8 cellular contexts compared by ENCODE assay signal in genomic region chr11:124070906-124071621, GRCh38. TPM values are rescaled to one million over a fixed set of nuclear protein-coding genes. Genes with fewer than 3 reads are reported as not detected.
DNase-seq lines count a peak whose midpoint lies in the region; ATAC-seq and TF ChIP-seq lines count a peak whose summit lies in the region.

No MANE protein-coding gene starts in this region.

- CTCF ChIA-PET in IMR-90 (lab: Yijun Ruan, JAX) = interaction anchor here (0.5 to 2.2 kb wide), 13 partner anchors 10 to 573 kb away, joined by 3 to 9 read pairs (median 4); partner anchors contain the start of genes OR8G1 and VWA5A

- no peak overlapping the region for H3K27ac ChIP-seq in IMR-90 (ENCODE audit: insufficient read depth, low read length)
- H3K27ac ChIP-seq in SJCRH30 = no peak overlapping the region

- H3K9me3 ChIP-seq in IMR-90 (ENCODE audit: control insufficient read depth, insufficient read depth, low read length) (no peaks in the 10 kb centered on the region), SJCRH30 (replicated peaks) (no peaks in the 10 kb centered on the region)

- H3K4me3 ChIP-seq in IMR-90 (ENCODE audit: insufficient read depth, low read depth, low read length) (no peak overlapping the region), SJCRH30 (no peak overlapping the region)

- H4K8ac ChIP-seq in IMR-90 (ENCODE audit: low read depth in 2 of 2, low read length in 2 of 2) = no peak overlapping the region

- H2BK20ac ChIP-seq in IMR-90 (ENCODE audit: low read depth, low read length) = no peak overlapping the region

- H2BK5ac ChIP-seq in IMR-90 (ENCODE audit: low read depth, low read length, poor library complexity, severe bottlenecking) = no peak overlapping the region

- H3K36me3 ChIP-seq in IMR-90 (ENCODE audit: control insufficient read depth, insufficient read depth, low read length) (no peaks in the 10 kb centered on the region), SJCRH30 (no peaks in the 10 kb centered on the region)

- no peak overlapping the region for H2BK15ac ChIP-seq in IMR-90 (ENCODE audit: low read depth, low read length)

- no peak overlapping the region for H4K5ac ChIP-seq in IMR-90 (ENCODE audit: low read depth, low read length)

- dilution Hi-C loops in IMR-90 (cut with HindIII; ENCODE audit: low sequenced_read_pairs, unreplicated experiment) = no loop called here

- no peak overlapping the region for H3K18ac ChIP-seq in IMR-90 (ENCODE audit: low read depth, low read length)

- peaks cover 14% of the 10 kb centered on the region for H3K27me3 ChIP-seq in IMR-90 (ENCODE audit: control insufficient read depth, insufficient read depth, low read length)
- no peaks in the 10 kb centered on the region for H3K27me3 ChIP-seq in SJCRH30

- H4K20me1 ChIP-seq in IMR-90 (ENCODE audit: insufficient read depth, low read length) = no peaks in the 10 kb centered on the region

- in situ Hi-C loops in IMR-90 (cut with MboI; ENCODE audit: low sequenced_read_pairs) = loop anchor here (5.0 to 25.0 kb wide), 3 partner anchors 126 to 516 kb away; partner anchors contain the start of gene OR8D1

- no peaks in the 10 kb centered on the region for H3K4me1 ChIP-seq in IMR-90 (ENCODE audit: control insufficient read depth, insufficient read depth, low read length)
- no peaks in the 10 kb centered on the region for H3K4me1 ChIP-seq in SJCRH30

- DNase-seq in EL = peak; percentile 61
- peak; percentile 78 for DNase-seq in IMR-90
- DNase-seq in SJCRH30 = peak; percentile 46 to 80
- DNase-seq in activated naive CD4-positive, alpha-beta T cell treated with Interleukin-2 at 50 U/mL for 16 hours = peak; percentile 65
- DNase-seq in glomerular visceral epithelial cell (ENCODE audit: extremely low spot score) = peak; percentile 67
- DNase-seq in renal cortical epithelial cell (ENCODE audit: low read depth) = peak; percentile 74
- no peak for DNase-seq in NCI-H187 (lab: John Stamatoyannopoulos, UW)

- no peak overlapping the region for H3K23ac ChIP-seq in IMR-90 (ENCODE audit: low read depth, low read length)

- H3K79me1 ChIP-seq in IMR-90 (ENCODE audit: low read depth in 1 of 2, low read length in 2 of 2) = no peaks in the 10 kb centered on the region

- no peak overlapping the region for H2AFZ ChIP-seq in IMR-90 (replicated peaks; ENCODE audit: low read length, poor library complexity)

- H4K91ac ChIP-seq in IMR-90 (ENCODE audit: insufficient read depth, low read depth, low read length) = no peak overlapping the region

- peak; percentile 71 for TF ChIP-seq RAD21 in IMR-90 (IDR thresholded peaks at IDR 0.05; ENCODE audit: low read length)

- no peak overlapping the region for H3K9ac ChIP-seq in IMR-90 (ENCODE audit: low read depth, low read length)

- H3K9me1 ChIP-seq in IMR-90 (ENCODE audit: insufficient read depth, low read length) = no peaks in the 10 kb centered on the region

- no peak overlapping the region for H3K4ac ChIP-seq in IMR-90 (ENCODE audit: low read depth, low read length)

- TF ChIP-seq CTCF in IMR-90 (conservative IDR thresholded peaks at IDR 0.05; ENCODE audit: low read depth, low read length) = peak; percentile 75

- POLR2A ChIA-PET in IMR-90 (lab: Charles Lee; ENCODE audit: unreplicated experiment) = interaction anchor here (1.0 kb wide), 1 partner anchor 44 kb away, joined by 3 read pairs; the partner anchor contains the start of gene VWA5A

- no peak overlapping the region for H2AK5ac ChIP-seq in IMR-90 (ENCODE audit: low read depth, low read length)

- no CpG with 5 or more reads among the region's 8 CpGs for WGBS in IMR-90 (ENCODE audit: extremely low coverage in 2 of 2, insufficient read length in 1 of 2), 2 experiments

- H3K56ac ChIP-seq in IMR-90 (ENCODE audit: extremely low read depth, insufficient read depth, low read length) = no peak overlapping the region

- ATAC-seq in GM21576 (IDR thresholded peaks at IDR 0.05; ENCODE audit: unreplicated experiment) (peak; percentile 86), IMR-90 (ENCODE audit: low read depth) (peak; percentile 50; the same call in 1 of the 2 replicates)

- no peak overlapping the region for H3K4me2 ChIP-seq in IMR-90 (ENCODE audit: low read depth, low read length)

- H2BK120ac ChIP-seq in IMR-90 (ENCODE audit: low read depth, low read length) = no peak overlapping the region

- H3K14ac ChIP-seq in IMR-90 (replicated peaks; ENCODE audit: low read depth, low read length) = no peak overlapping the region

- intact Hi-C loops in IMR-90 (cut with micrococcal nuclease) = loop anchor here (1.0 to 10.0 kb wide), 5 partner anchors 124 to 794 kb away; partner anchors contain the start of gene ROBO3

- no TSS peak for BruUV-seq in IMR-90 (replicated peaks; lab: Mats Ljungman, UMichigan)

- TF ChIP-seq POLR2A in IMR-90 (IDR thresholded peaks at IDR 0.05; ENCODE audit: low read depth, low read length) = no peak

- no peak overlapping the region for H2AK9ac ChIP-seq in IMR-90 (replicated peaks; ENCODE audit: low read depth, low read length, poor library complexity)

TF ChIP-seq in IMR-90, 13 proteins besides CTCF, POLR2A, EP300 and RAD21:
- TF ChIP-seq BHLHE40 (IDR thresholded peaks at IDR 0.05; ENCODE audit: low read depth, low read length) (no peak), SMC3 (IDR thresholded peaks at IDR 0.05; ENCODE audit: low read depth, low read length) (peak; percentile 67), USF2 (IDR thresholded peaks at IDR 0.05; ENCODE audit: low read depth, low read length) (no peak)

RNA-seq across cellular contexts. Expression of gene OR10G7, which starts 29.9 kb away (rescaled TPM):
- total RNA-seq in IMR-90 (2012; rRNA removed) = not detected in 2 replicates
- not detected in 2 replicates for polyA plus RNA-seq in IMR-90 (2012; rRNA removed)
- polyA plus RNA-seq in IMR-90 (2012; cell fraction: cytosol; rRNA removed) = not detected in 2 replicates
- not detected in 2 replicates for polyA plus RNA-seq in IMR-90 (2012; cell fraction: nucleus; rRNA removed; ENCODE audit: low replicate concordance)
- total RNA-seq in SJCRH30 (2014; rRNA removed; shearing (Covaris generic)) = not detected in 2 replicates
- total RNA-seq in renal cortical epithelial cell = not detected in 2 replicates

RNA-seq across cellular contexts. Expression of gene VWA5A, which starts 44.2 kb away (rescaled TPM):
- total RNA-seq in IMR-90 (2012; rRNA removed) (4.7 and 5.6 TPM in 2 replicates), renal cortical epithelial cell (32.1 and 45.7 TPM in 2 replicates)
- 4.7 and 6.8 TPM in 2 replicates for polyA plus RNA-seq in IMR-90 (2012; rRNA removed)
- polyA plus RNA-seq in IMR-90 (2012; cell fraction: cytosol; rRNA removed) = 2.4 and 2.6 TPM in 2 replicates
- polyA plus RNA-seq in IMR-90 (2012; cell fraction: nucleus; rRNA removed; ENCODE audit: low replicate concordance) = 2.3 and 9.2 TPM in 2 replicates
- 34.7 and 38.1 TPM in 2 replicates for total RNA-seq in SJCRH30 (2014; rRNA removed; shearing (Covaris generic))

RNA-seq across cellular contexts. Expression of gene OR10G8, which starts 44.5 kb away (rescaled TPM):
- total RNA-seq in IMR-90 (2012; rRNA removed) (not detected in 2 replicates), renal cortical epithelial cell (not detected in 2 replicates)
- polyA plus RNA-seq in IMR-90 (2012; rRNA removed) = not detected in 2 replicates
- polyA plus RNA-seq in IMR-90 (2012; cell fraction: cytosol; rRNA removed) = not detected in 2 replicates
- not detected in 2 replicates for polyA plus RNA-seq in IMR-90 (2012; cell fraction: nucleus; rRNA removed; ENCODE audit: low replicate concordance)
- total RNA-seq in SJCRH30 (2014; rRNA removed; shearing (Covaris generic)) = not detected in 2 replicates

RNA-seq across cellular contexts. Expression of gene OR10G9, which starts 48.3 kb away (rescaled TPM):
- total RNA-seq in IMR-90 (2012; rRNA removed) (not detected in 2 replicates), renal cortical epithelial cell (not detected in 2 replicates)
- polyA plus RNA-seq in IMR-90 (2012; rRNA removed) = not detected in 2 replicates
- not detected in 2 replicates for polyA plus RNA-seq in IMR-90 (2012; cell fraction: cytosol; rRNA removed)
- not detected in 2 replicates for polyA plus RNA-seq in IMR-90 (2012; cell fraction: nucleus; rRNA removed; ENCODE audit: low replicate concordance)
- not detected in 2 replicates for total RNA-seq in SJCRH30 (2014; rRNA removed; shearing (Covaris generic))

RNA-seq across cellular contexts. Expression of gene OR10G4, which starts 58.3 kb away (rescaled TPM):
- total RNA-seq in IMR-90 (2012; rRNA removed) (not detected in 2 replicates), renal cortical epithelial cell (not detected in 2 replicates)
- polyA plus RNA-seq in IMR-90 (2012; rRNA removed) = not detected in 2 replicates
- not detected in 2 replicates for polyA plus RNA-seq in IMR-90 (2012; cell fraction: cytosol; rRNA removed)
- polyA plus RNA-seq in IMR-90 (2012; cell fraction: nucleus; rRNA removed; ENCODE audit: low replicate concordance) = not detected in 2 replicates
- not detected in 2 replicates for total RNA-seq in SJCRH30 (2014; rRNA removed; shearing (Covaris generic))

Comparison
In these comparisons a context has a peak if more than half of its experiments do, and no peak if none do; other contexts are left out.
1. DNase-seq: peak in EL (single experiment), IMR-90 (single experiment), SJCRH30 (2 of 2), activated naive CD4-positive, alpha-beta T cell treated with Interleukin-2 at 50 U/mL for 16 hours (single experiment), glomerular visceral epithelial cell (single experiment) and renal cortical epithelial cell (single experiment); none in NCI-H187 (0 of 2).